Comparison of ENCODE assay signal across 12 cellular contexts in the genomic region with DNA sequence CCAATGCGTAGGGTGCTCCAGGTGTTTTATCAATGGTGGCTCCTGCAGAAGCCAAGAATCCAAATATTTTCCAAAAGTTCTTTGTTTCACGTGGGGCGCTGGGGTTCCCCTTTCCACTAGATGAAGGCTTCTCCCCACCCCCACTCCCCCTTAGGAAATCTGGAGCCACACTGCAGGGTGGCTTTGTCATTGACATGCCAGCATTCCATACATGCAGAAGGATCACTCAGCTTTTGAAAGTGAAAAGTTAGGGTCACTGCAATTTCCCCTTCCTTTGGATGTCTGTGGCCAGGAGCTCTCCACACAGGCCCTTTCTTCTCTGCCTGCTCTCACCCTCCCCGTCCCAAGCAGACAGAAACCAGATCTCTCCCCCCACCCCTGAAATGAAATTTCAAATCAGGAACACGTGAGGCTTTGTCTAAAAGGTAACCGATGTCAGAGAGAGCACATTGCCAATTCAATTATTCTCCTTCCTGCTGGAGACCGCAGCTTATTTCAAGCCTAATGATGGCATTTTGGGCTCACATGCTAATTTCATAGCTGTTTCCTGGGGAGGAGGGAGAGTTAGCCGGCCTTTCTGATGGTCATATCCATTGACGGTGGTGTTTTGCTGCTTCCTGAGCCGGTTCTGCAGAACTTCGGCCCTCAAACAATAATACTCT.
DNase-seq lines count a peak whose midpoint lies in the region; TF ChIP-seq lines count a peak whose summit lies in the region.
"Had no signal": no experiment of that assay in that cellular context is flagged by ENCODE, and none has a peak within 500 bp of the region (broad histone marks: within the 10 kb centered on the region; RNA-seq: fewer than 3 reads in every experiment).

No MANE protein-coding gene starts in this region.

- POLR2A ChIA-PET in A673 (lab: Charles Lee; ENCODE audit: low non-redundant PET): no interaction called here

- H3T11ph ChIP-seq in H9 (ENCODE audit: low read length): no peak overlapping the region

- H3K56ac ChIP-seq in H9 (ENCODE audit: insufficient read length, low read depth, low read length): no peak overlapping the region

- peaks cover 7% of the 10 kb centered on the region for H3K9me3 ChIP-seq in H9 (ENCODE audit: control insufficient read depth, low read depth, low read length)
- H3K9me3 ChIP-seq in iPS-15b (ENCODE audit: control insufficient read depth, insufficient read depth, low read length): peaks cover 18% of the 10 kb centered on the region
- H3K9me3 ChIP-seq in A673 (ENCODE audit: low read depth, low read length, poor library complexity, severe bottlenecking): peaks cover 12% of the 10 kb centered on the region
- H3K9me3 ChIP-seq: SJSA1 had no signal

- peaks cover 20 to 57% (median 40%) of the 10 kb centered on the region in 3 experiments for H3K36me3 Mint-ChIP-seq in H9 (ENCODE audit: insufficient read depth in 1 of 3, low read depth in 3 of 3)
- peaks cover 8% of the 10 kb centered on the region for H3K36me3 Mint-ChIP-seq in progenitor cell of endocrine pancreas (ENCODE audit: insufficient read depth)

- H2BK5ac ChIP-seq in H9 (ENCODE audit: insufficient read length, low read length): peak overlapping the region; percentile 36

- no peak overlapping the region for H4K8ac ChIP-seq in H9 (replicated peaks; ENCODE audit: insufficient read length, low read depth, low read length)

- no peak overlapping the region for H4K91ac ChIP-seq in H9 (ENCODE audit: insufficient read length, low read depth, low read length)

- no peak overlapping the region for H2BK12ac ChIP-seq in H9 (ENCODE audit: insufficient read length, low read depth, low read length)

- H3K9me3 Mint-ChIP-seq in H9 (peaks cover 53 to 63% of the 10 kb centered on the region in 2 experiments), progenitor cell of endocrine pancreas (ENCODE audit: low read depth) (peaks cover 22% of the 10 kb centered on the region)

- BruUV-seq in A673 (replicated peaks; lab: Mats Ljungman, UMichigan): no TSS peak

- no peak overlapping the region for H3K4me3 ChIP-seq in astrocyte of the cerebellum (ENCODE audit: low read depth, low read length)
- peak overlapping the region; percentile 2 for H3K4me3 ChIP-seq in iPS-15b (ENCODE audit: low read depth, low read length)
- H3K4me3 ChIP-seq in A673 (ENCODE audit: low read depth, low read length, poor library complexity, severe bottlenecking): no peak overlapping the region
- H3K4me3 ChIP-seq: SJSA1 had no signal

- no peaks in the 10 kb centered on the region for H3K79me2 ChIP-seq in H9 (ENCODE audit: insufficient read depth, low read length)

- no peak overlapping the region for H3K9ac ChIP-seq in H9 (ENCODE audit: extremely low read depth, insufficient read length, low read length)
- H3K9ac ChIP-seq in iPS-15b (ENCODE audit: low read depth, low read length): peak overlapping the region; percentile 14

- H3K4ac ChIP-seq in H9 (ENCODE audit: low read depth, low read length): no peak overlapping the region; the same call in 1 of the 2 replicates

- CTCF ChIA-PET in A673 (lab: Charles Lee): no interaction called here

- no peak overlapping the region for H2BK20ac ChIP-seq in H9 (ENCODE audit: low read depth, low read length, poor library complexity, severe bottlenecking)

- H2AK5ac ChIP-seq in H9 (ENCODE audit: insufficient read length, low read length): peak overlapping the region; percentile 9

- H3K23ac ChIP-seq in H9 (ENCODE audit: insufficient read length, low read depth, low read length): no peak overlapping the region

- H3K27me3 Mint-ChIP-seq in H9 (ENCODE audit: low read depth) (no peaks in the 10 kb centered on the region), progenitor cell of endocrine pancreas (peaks cover 6% of the 10 kb centered on the region)

- peak overlapping the region; percentile 60 for H3K18ac ChIP-seq in H9 (ENCODE audit: insufficient read length, low read depth, low read length)

- H3K27me3 ChIP-seq in H9 (ENCODE audit: insufficient read depth, low read length) (no peaks in the 10 kb centered on the region), iPS-15b (ENCODE audit: control insufficient read depth, insufficient read depth, low read length) (no peaks in the 10 kb centered on the region), A673 (replicated peaks; ENCODE audit: insufficient read depth, low read depth, low read length, poor library complexity) (no peaks in the 10 kb centered on the region)
- H3K27me3 ChIP-seq: SJSA1 had no signal

- H4K20me1 ChIP-seq in H9 (ENCODE audit: control insufficient read depth, insufficient read depth, insufficient read length): no peaks in the 10 kb centered on the region

- H3K4me1 Mint-ChIP-seq in H9 (peaks cover 49 to 54% of the 10 kb centered on the region in 2 experiments), progenitor cell of endocrine pancreas (ENCODE audit: low read depth) (peaks cover 37% of the 10 kb centered on the region)

- H3K27ac ChIP-seq in H9 (ENCODE audit: insufficient read length, low read depth, low read length) (peak overlapping the region; percentile 91), A673 (ENCODE audit: low read depth, low read length, poor library complexity, severe bottlenecking) (no peak overlapping the region)
- H3K27ac ChIP-seq: RWPE1, SJSA1 had no signal

- no peak overlapping the region for H4K5ac ChIP-seq in H9 (ENCODE audit: insufficient read length, low read depth, low read length)

- WGBS in H9 (ENCODE audit: extremely low coverage, insufficient read length, low lambda C conversion rate): no CpG with 5 or more reads among the region's 11 CpGs

- TF ChIP-seq CTCF in H9 (conservative IDR thresholded peaks at IDR 0.05): no peak
- TF ChIP-seq CTCF in astrocyte of the cerebellum (IDR thresholded peaks at IDR 0.05; ENCODE audit: low read depth, low read length, missing control alignments): no peak
- TF ChIP-seq CTCF in progenitor cell of endocrine pancreas (IDR thresholded peaks at IDR 0.05; ENCODE audit: unreplicated experiment): no peak
- TF ChIP-seq CTCF in A673 (conservative IDR thresholded peaks at IDR 0.05; ENCODE audit: low read depth, low read length): no peak

- peak overlapping the region; percentile 32 for H3K4me2 ChIP-seq in H9 (ENCODE audit: insufficient read depth, insufficient read length, low read length)

- DNase-seq in H9 (peak; percentile 67), astrocyte of the cerebellum (ENCODE audit: low read depth) (peak; percentile 3), progenitor cell of endocrine pancreas (ENCODE audit: low spot score, unreplicated experiment) (no peak), RKO (ENCODE audit: low spot score) (no peak), A673 (ENCODE audit: low spot score) (no peak)
- DNase-seq in stimulated activated naive CD4-positive, alpha-beta T cell treated with Interleukin-2 at 50 U/mL for 16 hours (lab: John Stamatoyannopoulos, UW): no peak
- DNase-seq: NCI-H187 treated with DMSO at 0.1 percent for 48 hours, NCI-H2171, NCI-H510A had no signal

- H3K27ac Mint-ChIP-seq in H9 (peak overlapping the region; percentile 98 to 99 (median 99)), progenitor cell of endocrine pancreas (peak overlapping the region; percentile 71)

- peaks cover 9% of the 10 kb centered on the region; the same call in 1 of the 2 replicates for H3K4me1 ChIP-seq in H9 (ENCODE audit: insufficient read depth, low read length)
- peaks cover 9% of the 10 kb centered on the region for H3K4me1 ChIP-seq in iPS-15b (ENCODE audit: control insufficient read depth, insufficient read depth, low read length)
- H3K4me1 ChIP-seq in A673 (ENCODE audit: insufficient read depth, low read length, poor library complexity, severe bottlenecking): no peaks in the 10 kb centered on the region
- H3K4me1 ChIP-seq: SJSA1 had no signal

- no peak overlapping the region for H2BK120ac ChIP-seq in H9 (ENCODE audit: low read depth, low read length, poor library complexity, severe bottlenecking)

- in situ Hi-C loops in astrocyte of the cerebellum (cut with HindIII; ENCODE audit: low sequenced_read_pairs): no loop called here

- H2AFZ ChIP-seq in H9 (ENCODE audit: low read length): no peak overlapping the region

- H2BK15ac ChIP-seq in H9 (ENCODE audit: low read depth, low read length): no peak overlapping the region

- H3K14ac ChIP-seq in H9 (ENCODE audit: insufficient read depth, low read length): peak overlapping the region; percentile 21; the same call in 1 of the 2 replicates

- H3K23me2 ChIP-seq in H9 (ENCODE audit: insufficient read length, low read depth, low read length, poor library complexity, severe bottlenecking): no peaks in the 10 kb centered on the region

- H3K36me3 ChIP-seq in iPS-15b (ENCODE audit: control insufficient read depth, insufficient read depth, low read length): no peaks in the 10 kb centered on the region
- no peaks in the 10 kb centered on the region for H3K36me3 ChIP-seq in A673 (ENCODE audit: insufficient read depth, low read length, poor library complexity, severe bottlenecking)
- H3K36me3 ChIP-seq: SJSA1 had no signal

- intact Hi-C loops in A673 (cut with micrococcal nuclease; ENCODE audit: unreplicated experiment): no loop called here

- H3K79me1 ChIP-seq in H9 (ENCODE audit: insufficient read depth, low read depth, low read length, poor library complexity, severe bottlenecking): no peaks in the 10 kb centered on the region

- H3K4me3 Mint-ChIP-seq in H9 (peak overlapping the region; percentile 20 to 58; a peak in 3 of 5 replicates), progenitor cell of endocrine pancreas (ENCODE audit: low read depth) (no peak overlapping the region)

Comparison
In these comparisons a context has a peak if more than half of its experiments do, and no peak if none do; other contexts are left out.
1. DNase-seq: peak in H9 (single experiment) and astrocyte of the cerebellum (single experiment); none in progenitor cell of endocrine pancreas (single experiment), RKO (single experiment), stimulated activated naive CD4-positive, alpha-beta T cell treated with Interleukin-2 at 50 U/mL for 16 hours (single experiment) and A673 (single experiment).